ENCODE assay signal across 2 cellular contexts in the genomic region with DNA sequence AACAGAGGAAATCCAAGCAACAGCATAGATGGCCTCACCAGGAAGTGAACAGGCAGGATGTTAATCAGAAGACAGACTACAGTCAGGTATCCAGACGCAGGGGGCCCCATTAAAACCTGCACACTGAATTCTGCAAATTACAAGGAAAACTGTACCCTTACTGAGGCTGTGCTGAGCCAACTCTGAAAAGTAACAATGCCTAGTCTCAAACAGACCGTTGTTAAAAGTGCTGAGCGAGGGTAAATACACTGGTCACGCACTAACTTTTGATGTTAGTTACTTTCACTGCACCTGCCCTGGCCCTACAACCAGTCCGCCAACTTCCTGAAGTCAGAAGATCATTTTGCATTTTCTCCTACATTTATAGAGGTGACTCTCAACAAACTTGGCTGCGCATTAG.
TF ChIP-seq lines count a peak whose summit lies in the region.

No MANE protein-coding gene starts in this region.

TF ChIP-seq in SK-N-SH treated with all-trans-retinoic acid at 6 μM for 48 hours, 23 proteins besides CTCF, POLR2A, EP300 and RAD21 (continued from another document):
- no peak for TF ChIP-seq ARNTL (CRISPR knock-in tag; IDR thresholded peaks at IDR 0.05; ENCODE audit: borderline replicate concordance, low read depth)
- TF ChIP-seq, protein P1, sequence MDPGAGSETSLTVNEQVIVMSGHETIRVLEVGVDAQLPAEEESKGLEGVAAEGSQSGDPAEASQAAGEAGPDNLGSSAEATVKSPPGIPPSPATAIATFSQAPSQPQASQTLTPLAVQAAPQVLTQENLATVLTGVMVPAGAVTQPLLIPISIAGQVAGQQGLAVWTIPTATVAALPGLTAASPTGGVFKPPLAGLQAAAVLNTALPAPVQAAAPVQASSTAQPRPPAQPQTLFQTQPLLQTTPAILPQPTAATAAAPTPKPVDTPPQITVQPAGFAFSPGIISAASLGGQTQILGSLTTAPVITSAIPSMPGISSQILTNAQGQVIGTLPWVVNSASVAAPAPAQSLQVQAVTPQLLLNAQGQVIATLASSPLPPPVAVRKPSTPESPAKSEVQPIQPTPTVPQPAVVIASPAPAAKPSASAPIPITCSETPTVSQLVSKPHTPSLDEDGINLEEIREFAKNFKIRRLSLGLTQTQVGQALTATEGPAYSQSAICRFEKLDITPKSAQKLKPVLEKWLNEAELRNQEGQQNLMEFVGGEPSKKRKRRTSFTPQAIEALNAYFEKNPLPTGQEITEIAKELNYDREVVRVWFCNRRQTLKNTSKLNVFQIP (CRISPR knock-in tag; IDR thresholded peaks at IDR 0.05; ENCODE audit: borderline replicate concordance, low read depth): no peak
- no peak for TF ChIP-seq OSR1 (CRISPR knock-in tag; IDR thresholded peaks at IDR 0.05)
- TF ChIP-seq, protein P2, sequence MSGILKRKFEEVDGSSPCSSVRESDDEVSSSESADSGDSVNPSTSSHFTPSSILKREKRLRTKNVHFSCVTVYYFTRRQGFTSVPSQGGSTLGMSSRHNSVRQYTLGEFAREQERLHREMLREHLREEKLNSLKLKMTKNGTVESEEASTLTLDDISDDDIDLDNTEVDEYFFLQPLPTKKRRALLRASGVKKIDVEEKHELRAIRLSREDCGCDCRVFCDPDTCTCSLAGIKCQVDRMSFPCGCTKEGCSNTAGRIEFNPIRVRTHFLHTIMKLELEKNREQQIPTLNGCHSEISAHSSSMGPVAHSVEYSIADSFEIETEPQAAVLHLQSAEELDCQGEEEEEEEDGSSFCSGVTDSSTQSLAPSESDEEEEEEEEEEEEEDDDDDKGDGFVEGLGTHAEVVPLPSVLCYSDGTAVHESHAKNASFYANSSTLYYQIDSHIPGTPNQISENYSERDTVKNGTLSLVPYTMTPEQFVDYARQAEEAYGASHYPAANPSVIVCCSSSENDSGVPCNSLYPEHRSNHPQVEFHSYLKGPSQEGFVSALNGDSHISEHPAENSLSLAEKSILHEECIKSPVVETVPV (CRISPR knock-in tag; IDR thresholded peaks at IDR 0.05): no peak
- no peak for TF ChIP-seq ISL1 (CRISPR knock-in tag; IDR thresholded peaks at IDR 0.05)
- TF ChIP-seq SNAI2 (CRISPR knock-in tag; IDR thresholded peaks at IDR 0.05): no peak
- no peak for TF ChIP-seq BACH2 (CRISPR knock-in tag; IDR thresholded peaks at IDR 0.05; ENCODE audit: borderline replicate concordance)
- no peak for TF ChIP-seq ZNF8 (CRISPR knock-in tag; IDR thresholded peaks at IDR 0.05)
- TF ChIP-seq, protein P3, sequence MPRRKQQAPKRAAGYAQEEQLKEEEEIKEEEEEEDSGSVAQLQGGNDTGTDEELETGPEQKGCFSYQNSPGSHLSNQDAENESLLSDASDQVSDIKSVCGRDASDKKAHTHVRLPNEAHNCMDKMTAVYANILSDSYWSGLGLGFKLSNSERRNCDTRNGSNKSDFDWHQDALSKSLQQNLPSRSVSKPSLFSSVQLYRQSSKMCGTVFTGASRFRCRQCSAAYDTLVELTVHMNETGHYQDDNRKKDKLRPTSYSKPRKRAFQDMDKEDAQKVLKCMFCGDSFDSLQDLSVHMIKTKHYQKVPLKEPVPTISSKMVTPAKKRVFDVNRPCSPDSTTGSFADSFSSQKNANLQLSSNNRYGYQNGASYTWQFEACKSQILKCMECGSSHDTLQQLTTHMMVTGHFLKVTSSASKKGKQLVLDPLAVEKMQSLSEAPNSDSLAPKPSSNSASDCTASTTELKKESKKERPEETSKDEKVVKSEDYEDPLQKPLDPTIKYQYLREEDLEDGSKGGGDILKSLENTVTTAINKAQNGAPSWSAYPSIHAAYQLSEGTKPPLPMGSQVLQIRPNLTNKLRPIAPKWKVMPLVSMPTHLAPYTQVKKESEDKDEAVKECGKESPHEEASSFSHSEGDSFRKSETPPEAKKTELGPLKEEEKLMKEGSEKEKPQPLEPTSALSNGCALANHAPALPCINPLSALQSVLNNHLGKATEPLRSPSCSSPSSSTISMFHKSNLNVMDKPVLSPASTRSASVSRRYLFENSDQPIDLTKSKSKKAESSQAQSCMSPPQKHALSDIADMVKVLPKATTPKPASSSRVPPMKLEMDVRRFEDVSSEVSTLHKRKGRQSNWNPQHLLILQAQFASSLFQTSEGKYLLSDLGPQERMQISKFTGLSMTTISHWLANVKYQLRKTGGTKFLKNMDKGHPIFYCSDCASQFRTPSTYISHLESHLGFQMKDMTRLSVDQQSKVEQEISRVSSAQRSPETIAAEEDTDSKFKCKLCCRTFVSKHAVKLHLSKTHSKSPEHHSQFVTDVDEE (CRISPR knock-in tag; IDR thresholded peaks at IDR 0.05): no peak
- no peak for TF ChIP-seq PPARA (CRISPR knock-in tag; IDR thresholded peaks at IDR 0.05; ENCODE audit: borderline replicate concordance)

TF ChIP-seq in WTC11, 78 proteins besides CTCF, POLR2A, EP300 and RAD21 (continued from another document):
- TF ChIP-seq, protein P4, sequence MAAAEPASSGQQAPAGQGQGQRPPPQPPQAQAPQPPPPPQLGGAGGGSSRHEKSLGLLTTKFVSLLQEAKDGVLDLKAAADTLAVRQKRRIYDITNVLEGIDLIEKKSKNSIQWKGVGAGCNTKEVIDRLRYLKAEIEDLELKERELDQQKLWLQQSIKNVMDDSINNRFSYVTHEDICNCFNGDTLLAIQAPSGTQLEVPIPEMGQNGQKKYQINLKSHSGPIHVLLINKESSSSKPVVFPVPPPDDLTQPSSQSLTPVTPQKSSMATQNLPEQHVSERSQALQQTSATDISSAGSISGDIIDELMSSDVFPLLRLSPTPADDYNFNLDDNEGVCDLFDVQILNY (CRISPR knock-in tag; IDR thresholded peaks at IDR 0.05): no peak
- TF ChIP-seq, protein P5, sequence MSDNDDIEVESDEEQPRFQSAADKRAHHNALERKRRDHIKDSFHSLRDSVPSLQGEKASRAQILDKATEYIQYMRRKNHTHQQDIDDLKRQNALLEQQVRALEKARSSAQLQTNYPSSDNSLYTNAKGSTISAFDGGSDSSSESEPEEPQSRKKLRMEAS (CRISPR knock-in tag; IDR thresholded peaks at IDR 0.05): no peak
- TF ChIP-seq, protein P6, sequence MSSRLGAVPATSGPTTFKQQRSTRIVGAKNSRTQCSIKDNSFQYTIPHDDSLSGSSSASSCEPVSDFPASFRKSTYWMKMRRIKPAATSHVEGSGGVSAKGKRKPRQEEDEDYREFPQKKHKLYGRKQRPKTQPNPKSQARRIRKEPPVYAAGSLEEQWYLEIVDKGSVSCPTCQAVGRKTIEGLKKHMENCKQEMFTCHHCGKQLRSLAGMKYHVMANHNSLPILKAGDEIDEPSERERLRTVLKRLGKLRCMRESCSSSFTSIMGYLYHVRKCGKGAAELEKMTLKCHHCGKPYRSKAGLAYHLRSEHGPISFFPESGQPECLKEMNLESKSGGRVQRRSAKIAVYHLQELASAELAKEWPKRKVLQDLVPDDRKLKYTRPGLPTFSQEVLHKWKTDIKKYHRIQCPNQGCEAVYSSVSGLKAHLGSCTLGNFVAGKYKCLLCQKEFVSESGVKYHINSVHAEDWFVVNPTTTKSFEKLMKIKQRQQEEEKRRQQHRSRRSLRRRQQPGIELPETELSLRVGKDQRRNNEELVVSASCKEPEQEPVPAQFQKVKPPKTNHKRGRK (CRISPR knock-in tag; IDR thresholded peaks at IDR 0.05; ENCODE audit: borderline replicate concordance): no peak
- no peak for TF ChIP-seq SMAD3 (CRISPR knock-in tag; IDR thresholded peaks at IDR 0.05; ENCODE audit: borderline replicate concordance)
- TF ChIP-seq, protein P7, sequence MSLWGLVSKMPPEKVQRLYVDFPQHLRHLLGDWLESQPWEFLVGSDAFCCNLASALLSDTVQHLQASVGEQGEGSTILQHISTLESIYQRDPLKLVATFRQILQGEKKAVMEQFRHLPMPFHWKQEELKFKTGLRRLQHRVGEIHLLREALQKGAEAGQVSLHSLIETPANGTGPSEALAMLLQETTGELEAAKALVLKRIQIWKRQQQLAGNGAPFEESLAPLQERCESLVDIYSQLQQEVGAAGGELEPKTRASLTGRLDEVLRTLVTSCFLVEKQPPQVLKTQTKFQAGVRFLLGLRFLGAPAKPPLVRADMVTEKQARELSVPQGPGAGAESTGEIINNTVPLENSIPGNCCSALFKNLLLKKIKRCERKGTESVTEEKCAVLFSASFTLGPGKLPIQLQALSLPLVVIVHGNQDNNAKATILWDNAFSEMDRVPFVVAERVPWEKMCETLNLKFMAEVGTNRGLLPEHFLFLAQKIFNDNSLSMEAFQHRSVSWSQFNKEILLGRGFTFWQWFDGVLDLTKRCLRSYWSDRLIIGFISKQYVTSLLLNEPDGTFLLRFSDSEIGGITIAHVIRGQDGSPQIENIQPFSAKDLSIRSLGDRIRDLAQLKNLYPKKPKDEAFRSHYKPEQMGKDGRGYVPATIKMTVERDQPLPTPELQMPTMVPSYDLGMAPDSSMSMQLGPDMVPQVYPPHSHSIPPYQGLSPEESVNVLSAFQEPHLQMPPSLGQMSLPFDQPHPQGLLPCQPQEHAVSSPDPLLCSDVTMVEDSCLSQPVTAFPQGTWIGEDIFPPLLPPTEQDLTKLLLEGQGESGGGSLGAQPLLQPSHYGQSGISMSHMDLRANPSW (CRISPR knock-in tag; conservative IDR thresholded peaks at IDR 0.05; ENCODE audit: low read depth): no peak
- no peak for TF ChIP-seq JAZF1 (CRISPR knock-in tag; IDR thresholded peaks at IDR 0.05)
- TF ChIP-seq, protein P8, sequence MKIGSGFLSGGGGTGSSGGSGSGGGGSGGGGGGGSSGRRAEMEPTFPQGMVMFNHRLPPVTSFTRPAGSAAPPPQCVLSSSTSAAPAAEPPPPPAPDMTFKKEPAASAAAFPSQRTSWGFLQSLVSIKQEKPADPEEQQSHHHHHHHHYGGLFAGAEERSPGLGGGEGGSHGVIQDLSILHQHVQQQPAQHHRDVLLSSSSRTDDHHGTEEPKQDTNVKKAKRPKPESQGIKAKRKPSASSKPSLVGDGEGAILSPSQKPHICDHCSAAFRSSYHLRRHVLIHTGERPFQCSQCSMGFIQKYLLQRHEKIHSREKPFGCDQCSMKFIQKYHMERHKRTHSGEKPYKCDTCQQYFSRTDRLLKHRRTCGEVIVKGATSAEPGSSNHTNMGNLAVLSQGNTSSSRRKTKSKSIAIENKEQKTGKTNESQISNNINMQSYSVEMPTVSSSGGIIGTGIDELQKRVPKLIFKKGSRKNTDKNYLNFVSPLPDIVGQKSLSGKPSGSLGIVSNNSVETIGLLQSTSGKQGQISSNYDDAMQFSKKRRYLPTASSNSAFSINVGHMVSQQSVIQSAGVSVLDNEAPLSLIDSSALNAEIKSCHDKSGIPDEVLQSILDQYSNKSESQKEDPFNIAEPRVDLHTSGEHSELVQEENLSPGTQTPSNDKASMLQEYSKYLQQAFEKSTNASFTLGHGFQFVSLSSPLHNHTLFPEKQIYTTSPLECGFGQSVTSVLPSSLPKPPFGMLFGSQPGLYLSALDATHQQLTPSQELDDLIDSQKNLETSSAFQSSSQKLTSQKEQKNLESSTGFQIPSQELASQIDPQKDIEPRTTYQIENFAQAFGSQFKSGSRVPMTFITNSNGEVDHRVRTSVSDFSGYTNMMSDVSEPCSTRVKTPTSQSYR (CRISPR knock-in tag; IDR thresholded peaks at IDR 0.05): no peak
- TF ChIP-seq PRRX2 (CRISPR knock-in tag; IDR thresholded peaks at IDR 0.05): no peak
- TF ChIP-seq ZBTB21 (CRISPR knock-in tag; IDR thresholded peaks at IDR 0.05; ENCODE audit: borderline replicate concordance): no peak
